Comparison of ENCODE assay signal across 19 cellular contexts in the genomic region with DNA sequence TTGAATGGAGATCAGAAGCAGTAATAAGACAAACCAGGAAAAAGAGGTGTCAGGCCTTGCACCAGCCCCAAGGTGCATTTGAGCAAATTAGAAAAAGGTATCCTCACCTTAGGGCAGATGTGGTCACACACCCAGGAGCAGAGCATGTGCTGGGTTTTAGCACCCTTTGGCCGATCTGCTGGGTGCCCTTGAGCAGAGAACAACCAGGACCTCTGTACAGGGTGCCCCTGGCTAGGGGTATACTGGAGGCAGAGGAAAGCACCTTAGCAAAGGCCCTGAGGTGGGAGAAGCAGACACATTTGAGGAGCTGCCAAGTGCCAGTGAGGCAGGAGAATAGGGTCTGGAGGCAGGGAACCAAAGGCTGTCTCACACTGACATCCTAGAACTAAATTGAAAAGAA.
DNase-seq lines count a peak whose midpoint lies in the region; ATAC-seq, FAIRE-seq and TF ChIP-seq lines count a peak whose summit lies in the region.
"Had no signal": no experiment of that assay in that cellular context is flagged by ENCODE, and none has a peak within 500 bp of the region (broad histone marks: within the 10 kb centered on the region; RNA-seq: fewer than 3 reads in every experiment).

No MANE protein-coding gene starts in this region.

- POLR2A ChIA-PET in A549 (lab: Yijun Ruan, JAX), result no interaction called here

- no peaks in the 10 kb centered on the region for H3K27me3 ChIP-seq in ovary
- H3K27me3 ChIP-seq in osteoblast (ENCODE audit: insufficient read depth, low read length), result no peaks in the 10 kb centered on the region

- no peak for TF ChIP-seq CTCF in A549 (IDR thresholded peaks at IDR 0.05)
- no peak for TF ChIP-seq CTCF in ovary (IDR thresholded peaks at IDR 0.05)
- TF ChIP-seq CTCF in osteoblast (IDR thresholded peaks at IDR 0.05; ENCODE audit: extremely low read depth, low read depth, low read length), result no peak

- CTCF ChIA-PET in A549 (lab: Yijun Ruan, JAX), result no interaction called here

- intact Hi-C loops in ovary (cut with DNase I) (no loop called here), Right ventricle myocardium inferior (cut with DNase I) (no loop called here)

- TF ChIP-seq RAD21 in A549 (conservative IDR thresholded peaks at IDR 0.05 in 1 of 2, IDR thresholded peaks at IDR 0.05 in 1 of 2), result no peak

- TF ChIP-seq EP300 in A549 (IDR thresholded peaks at IDR 0.05) (no peak), ovary (IDR thresholded peaks at IDR 0.05) (no peak)

- no peak overlapping the region for H2AFZ ChIP-seq in osteoblast (ENCODE audit: low read length)

- no peaks in the 10 kb centered on the region for H3K9me3 ChIP-seq in A549
- H3K9me3 ChIP-seq in ovary, result no peaks in the 10 kb centered on the region
- no peaks in the 10 kb centered on the region for H3K9me3 ChIP-seq in osteoblast (ENCODE audit: low read depth, low read length)

- 100% methylated on average over 1 of the region's 1 CpG for WGBS in A549 (ENCODE audit: missing lambda C conversion rate)
- WGBS in ovary, 3 donors, result 45 to 91% (median 52%) methylated on average over 1 of the region's 1 CpG

- H3K4me2 ChIP-seq in A549, result peak overlapping the region; percentile 24; the same call in 1 of the 3 replicates
- no peak overlapping the region for H3K4me2 ChIP-seq in osteoblast (ENCODE audit: insufficient read depth, low read length)

- H4K20me1 ChIP-seq in osteoblast (ENCODE audit: insufficient read depth, low read length), result no peaks in the 10 kb centered on the region

- H3K27ac ChIP-seq in A549 (peak overlapping the region in 1 of 2 experiments; percentile 38; a peak in 1 of 6 replicates), ovary (peak overlapping the region; percentile 9 to 74), osteoblast (ENCODE audit: low read depth, low read length) (no peak overlapping the region)

- TF ChIP-seq POLR2A in A549 (IDR thresholded peaks at IDR 0.05; ENCODE audit: low read length) (no peak), ovary (IDR thresholded peaks at IDR 0.05) (no peak)

- H3K4me3 ChIP-seq in A549, result no peak overlapping the region
- no peak overlapping the region for H3K4me3 ChIP-seq in ovary
- no peak overlapping the region for H3K4me3 ChIP-seq in osteoblast (ENCODE audit: insufficient read depth, low read length)

- DNase-seq in A549 (ENCODE audit: low read depth in 1 of 2, low spot score in 1 of 2) (no peak), astrocyte of the hippocampus (ENCODE audit: low read depth, low spot score) (peak; percentile 5), left lobe of liver (ENCODE audit: low spot score) (peak; percentile 38), ovary (no peak), SIG-M5 (lab: John Stamatoyannopoulos, UW) (no peak), Right ventricle myocardium inferior (ENCODE audit: missing footprints) (no peak), osteoblast (ENCODE audit: insufficient read length, low spot score, missing footprints) (no peak)
- DNase-seq: GF-D8, HFFc6, KG1, NCI-H1436 treated with DMSO at 0.1 percent for 48 hours, NCI-H2029 treated with DMSO at 0.1 percent for 48 hours, NCI-H510A, NCI-H774, PC-3 had no signal

- no peak for FAIRE-seq in A549 (lab: Jason Lieb, UNC)
- FAIRE-seq: A204.1, GM12891, GM18507 had no signal

- H3K4me1 ChIP-seq in A549 (peaks cover 14% of the 10 kb centered on the region), ovary (ENCODE audit: insufficient read depth) (peaks cover 14% of the 10 kb centered on the region), osteoblast (ENCODE audit: insufficient read depth, low read length) (no peaks in the 10 kb centered on the region)

- H3K36me3 ChIP-seq in ovary, result no peaks in the 10 kb centered on the region
- no peaks in the 10 kb centered on the region for H3K36me3 ChIP-seq in osteoblast (ENCODE audit: insufficient read depth, low read length)

- ATAC-seq in A549 (no peak), left lobe of liver (no peak), GM18861 (IDR thresholded peaks at IDR 0.05; ENCODE audit: unreplicated experiment) (no peak), Right ventricle myocardium inferior (no peak)
- ATAC-seq: PC-3 had no signal

- no peaks in the 10 kb centered on the region for H3K79me2 ChIP-seq in osteoblast (ENCODE audit: insufficient read depth, low read length)

TF ChIP-seq in A549, 52 proteins besides CTCF, POLR2A, EP300 and RAD21:
- no peak for TF ChIP-seq ZC3H11A (IDR thresholded peaks at IDR 0.05)
- no peak for TF ChIP-seq NPAS2 (CRISPR knock-in tag; IDR thresholded peaks at IDR 0.05; ENCODE audit: borderline replicate concordance)
- no peak for TF ChIP-seq KDM1A (IDR thresholded peaks at IDR 0.05; ENCODE audit: low read depth)
- no peak for TF ChIP-seq ZSCAN20 (CRISPR knock-in tag; IDR thresholded peaks at IDR 0.05)
- TF ChIP-seq, protein P1, sequence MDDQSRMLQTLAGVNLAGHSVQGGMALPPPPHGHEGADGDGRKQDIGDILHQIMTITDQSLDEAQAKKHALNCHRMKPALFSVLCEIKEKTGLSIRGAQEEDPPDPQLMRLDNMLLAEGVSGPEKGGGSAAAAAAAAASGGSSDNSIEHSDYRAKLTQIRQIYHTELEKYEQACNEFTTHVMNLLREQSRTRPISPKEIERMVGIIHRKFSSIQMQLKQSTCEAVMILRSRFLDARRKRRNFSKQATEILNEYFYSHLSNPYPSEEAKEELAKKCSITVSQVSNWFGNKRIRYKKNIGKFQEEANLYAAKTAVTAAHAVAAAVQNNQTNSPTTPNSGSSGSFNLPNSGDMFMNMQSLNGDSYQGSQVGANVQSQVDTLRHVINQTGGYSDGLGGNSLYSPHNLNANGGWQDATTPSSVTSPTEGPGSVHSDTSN (IDR thresholded peaks at IDR 0.05), result no peak
- TF ChIP-seq HDAC2 (IDR thresholded peaks at IDR 0.05), result no peak
- TF ChIP-seq JUNB (IDR thresholded peaks at IDR 0.05), result no peak
- no peak for TF ChIP-seq NFE2L2 (conservative IDR thresholded peaks at IDR 0.05; ENCODE audit: low read length)
- TF ChIP-seq HOXA7 (CRISPR knock-in tag; IDR thresholded peaks at IDR 0.05), result no peak
- TF ChIP-seq, protein P2, sequence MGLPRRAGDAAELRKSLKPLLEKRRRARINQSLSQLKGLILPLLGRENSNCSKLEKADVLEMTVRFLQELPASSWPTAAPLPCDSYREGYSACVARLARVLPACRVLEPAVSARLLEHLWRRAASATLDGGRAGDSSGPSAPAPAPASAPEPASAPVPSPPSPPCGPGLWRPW (IDR thresholded peaks at IDR 0.05), result no peak
- TF ChIP-seq, protein P3, sequence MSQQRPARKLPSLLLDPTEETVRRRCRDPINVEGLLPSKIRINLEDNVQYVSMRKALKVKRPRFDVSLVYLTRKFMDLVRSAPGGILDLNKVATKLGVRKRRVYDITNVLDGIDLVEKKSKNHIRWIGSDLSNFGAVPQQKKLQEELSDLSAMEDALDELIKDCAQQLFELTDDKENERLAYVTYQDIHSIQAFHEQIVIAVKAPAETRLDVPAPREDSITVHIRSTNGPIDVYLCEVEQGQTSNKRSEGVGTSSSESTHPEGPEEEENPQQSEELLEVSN (IDR thresholded peaks at IDR 0.05; ENCODE audit: borderline replicate concordance, low read depth), result no peak
- no peak for TF ChIP-seq SREBF2 (IDR thresholded peaks at IDR 0.05)
- no peak for TF ChIP-seq TP53 (CRISPR knock-in tag; IDR thresholded peaks at IDR 0.05)
- TF ChIP-seq, protein P4, sequence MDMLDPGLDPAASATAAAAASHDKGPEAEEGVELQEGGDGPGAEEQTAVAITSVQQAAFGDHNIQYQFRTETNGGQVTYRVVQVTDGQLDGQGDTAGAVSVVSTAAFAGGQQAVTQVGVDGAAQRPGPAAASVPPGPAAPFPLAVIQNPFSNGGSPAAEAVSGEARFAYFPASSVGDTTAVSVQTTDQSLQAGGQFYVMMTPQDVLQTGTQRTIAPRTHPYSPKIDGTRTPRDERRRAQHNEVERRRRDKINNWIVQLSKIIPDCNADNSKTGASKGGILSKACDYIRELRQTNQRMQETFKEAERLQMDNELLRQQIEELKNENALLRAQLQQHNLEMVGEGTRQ (IDR thresholded peaks at IDR 0.05), result no peak
- no peak for TF ChIP-seq CHD2 (IDR thresholded peaks at IDR 0.05; ENCODE audit: low read length, partially characterized antibody)

Comparison
In these comparisons a context has a peak if more than half of its experiments do, and no peak if none do; other contexts are left out.
1. DNase-seq: peak in astrocyte of the hippocampus (single experiment) and left lobe of liver (single experiment); none in A549 (0 of 2), ovary (0 of 5), SIG-M5 (single experiment), Right ventricle myocardium inferior (single experiment) and osteoblast (single experiment).